In genomic region chr1:87510540-87510939, GRCh38 we compare ENCODE assay signal across 11 cellular contexts.
"Had no signal": no experiment of that assay in that cellular context is flagged by ENCODE, and none has a peak within 500 bp of the region (broad histone marks: within the 10 kb centered on the region; RNA-seq: fewer than 3 reads in every experiment).

No MANE protein-coding gene starts in this region.

- DNase-seq: GM23248, GOT3, H7, H9, HCEC 1CT, HFFc6 had no signal

- H3K4me1 ChIP-seq: HAP-1 had no signal

- ATAC-seq: GM23338, HCT116 had no signal

- H3K4me2 ChIP-seq: GM23338 had no signal

- H3K27ac ChIP-seq: GM23248 had no signal

- H3K36me3 ChIP-seq: HAP-1 had no signal

- H3K9me3 ChIP-seq: HAP-1 had no signal

- H2AFZ ChIP-seq: GM23248, GM23338 had no signal

- FAIRE-seq: H1, H54 had no signal

- H3K9ac ChIP-seq: GM23248 had no signal

- H3K4me3 ChIP-seq: GM23248, GM23338, HAP-1 had no signal
